Comparison of ENCODE assay signal across 15 cellular contexts in the genomic region with DNA sequence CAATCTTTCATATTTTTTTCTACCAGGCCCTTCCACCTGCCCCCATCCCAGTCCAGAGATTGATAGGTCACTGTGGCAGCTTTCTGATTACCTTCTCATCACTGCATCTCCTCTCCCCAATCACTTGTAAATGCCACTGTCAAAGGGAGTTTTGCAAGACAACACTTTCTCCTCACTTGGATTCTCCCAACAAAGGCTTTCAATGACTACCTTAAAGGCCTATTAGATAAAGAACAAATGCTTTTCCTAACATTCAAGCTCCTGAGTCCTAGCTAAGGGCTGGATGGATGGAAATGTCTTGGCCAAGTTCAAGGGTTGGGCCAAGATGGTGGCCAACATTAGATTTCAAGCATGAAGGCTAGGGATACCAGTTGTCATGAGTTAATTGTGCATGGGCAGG. TPM values are rescaled to one million over a fixed set of nuclear protein-coding genes. Genes with fewer than 3 reads are reported as not detected.
A peak's percentile ranks its signal among the peaks of the same experiment; 100 is the strongest.
DNase-seq lines count a peak whose midpoint lies in the region; ATAC-seq and TF ChIP-seq lines count a peak whose summit lies in the region.
"Had no signal": no experiment of that assay in that cellular context is flagged by ENCODE, and none has a peak within 500 bp of the region (broad histone marks: within the 10 kb centered on the region; RNA-seq: fewer than 3 reads in every experiment).

No MANE protein-coding gene starts in this region.

- H3K27me3 ChIP-seq in HUES48 (ENCODE audit: control insufficient read depth, insufficient read depth, low read length) = no peaks in the 10 kb centered on the region; the same call in 1 of the 2 replicates
- H3K27me3 ChIP-seq in Panc1 (ENCODE audit: control insufficient read depth, insufficient read depth, low read length) = no peaks in the 10 kb centered on the region
- H3K27me3 ChIP-seq: BE2C had no signal

- DNase-seq in Panc1 (ENCODE audit: low read depth, low spot score) (no peak), iPS DF 19.7 (ENCODE audit: low read depth, low spot score) (peak; percentile 47), NCI-H524 (lab: John Stamatoyannopoulos, UW) (no peak), GDM1 (lab: John Stamatoyannopoulos, UW) (no peak)
- DNase-seq: ACHN; BE2C; C1 segment of cervical spinal cord; Caco-2; CD4-positive, CD25-positive, alpha-beta regulatory T cell; GF-D8; HCEC 1CT had no signal

- peak overlapping the region; percentile 43 for H3K4me3 ChIP-seq in HUES48 (ENCODE audit: low read depth, low read length)
- H3K4me3 ChIP-seq in Panc1 (ENCODE audit: low read depth in 2 of 2, low read length in 2 of 2) = no peak overlapping the region

- POLR2A ChIA-PET in Panc1 (lab: Charles Lee) = interaction anchor here (0.6 kb wide), 1 partner anchor 21 kb away, joined by 4 read pairs; no protein-coding TSS in a partner anchor

- in situ Hi-C loops in Panc1 (cut with HindIII; ENCODE audit: low pct_unique_long_range_greater_than_20kb, low sequenced_read_pairs) = no loop called here

- no peak for TF ChIP-seq CTCF in Panc1 (IDR thresholded peaks at IDR 0.05)

- ATAC-seq in Panc1 (no peak), HG03442 (IDR thresholded peaks at IDR 0.05; ENCODE audit: unreplicated experiment) (no peak)

- no TSS peak for BruUV-seq in Panc1 (replicated peaks; lab: Mats Ljungman, UMichigan)

- CTCF ChIA-PET in Panc1 (lab: Charles Lee) = no interaction called here

- H3K27ac ChIP-seq in HUES48 (ENCODE audit: low read depth, low read length) = peak overlapping the region; percentile 47
- peak overlapping the region; percentile 77 for H3K27ac ChIP-seq in Panc1 (ENCODE audit: low read length)
- H3K27ac ChIP-seq: KMS-11 had no signal

- no peaks in the 10 kb centered on the region for H3K9me3 ChIP-seq in HUES48 (ENCODE audit: control insufficient read depth, insufficient read depth, low read length)
- no peaks in the 10 kb centered on the region for H3K9me3 ChIP-seq in Panc1 (ENCODE audit: control insufficient read depth, insufficient read depth, low read depth, low read length)
- H3K9me3 ChIP-seq: BE2C, Caco-2 had no signal

- intact Hi-C loops in Panc1 (cut with micrococcal nuclease; ENCODE audit: unreplicated experiment) = no loop called here

- no peak overlapping the region for H3K9ac ChIP-seq in HUES48 (ENCODE audit: low read depth, low read length)
- H3K9ac ChIP-seq: KMS-11 had no signal

- no peaks in the 10 kb centered on the region for H3K36me3 ChIP-seq in HUES48 (ENCODE audit: control insufficient read depth, insufficient read depth, low read length)
- no peaks in the 10 kb centered on the region for H3K36me3 ChIP-seq in Panc1 (ENCODE audit: control insufficient read depth, insufficient read depth, low read length)
- H3K36me3 ChIP-seq: BE2C had no signal

- H3K4me1 ChIP-seq in HUES48 (ENCODE audit: control insufficient read depth, insufficient read depth, low read length) = peaks cover 17% of the 10 kb centered on the region
- H3K4me1 ChIP-seq in Panc1 (ENCODE audit: control insufficient read depth, insufficient read depth, low read length) = peaks cover 14% of the 10 kb centered on the region
- H3K4me1 ChIP-seq: BE2C, Caco-2 had no signal

RNA-seq across cellular contexts. Expression of gene UNC5CL, which starts 55.3 kb away (rescaled TPM):
- total RNA-seq in Panc1 (2021; ENCODE audit: unreplicated experiment) = 0.36 TPM
- polyA plus RNA-seq in Panc1 (2012; ENCODE audit: insufficient read length) = 0.67 TPM

RNA-seq across cellular contexts. Expression of gene TSPO2, which starts 58.5 kb away (rescaled TPM):
- total RNA-seq in Panc1 (2021; ENCODE audit: unreplicated experiment) = not detected
- not detected for polyA plus RNA-seq in Panc1 (2012; ENCODE audit: insufficient read length)
- total RNA-seq: CD4-positive, CD25-positive, alpha-beta regulatory T cell; H4 had no signal
- polyA plus RNA-seq: CD4-positive, CD25-positive, alpha-beta regulatory T cell had no signal
